ENCODE assay signal across 26 cellular contexts in the genomic region with DNA sequence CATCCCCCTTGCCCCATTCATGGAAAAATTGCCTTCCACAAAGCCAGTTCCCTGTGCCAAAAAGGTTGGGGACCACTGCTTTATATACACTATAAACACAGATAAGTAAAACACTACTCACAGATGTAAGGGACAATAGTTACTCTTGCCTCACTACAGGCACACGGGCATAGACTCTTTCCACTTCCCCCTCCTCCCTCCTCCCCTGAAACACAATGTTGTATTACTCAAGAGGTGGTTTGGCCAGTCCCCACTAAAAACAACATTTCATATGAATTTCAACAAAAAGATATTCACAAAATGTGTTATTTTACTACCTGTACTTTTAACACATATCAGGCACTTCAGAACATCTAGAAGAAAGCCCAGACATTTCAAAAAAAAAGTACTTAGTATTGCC. TPM values are rescaled to one million over a fixed set of nuclear protein-coding genes. Genes with fewer than 3 reads are reported as not detected.
DNase-seq lines count a peak whose midpoint lies in the region; ATAC-seq and TF ChIP-seq lines count a peak whose summit lies in the region.
"Had no signal": no experiment of that assay in that cellular context is flagged by ENCODE, and none has a peak within 500 bp of the region (broad histone marks: within the 10 kb centered on the region; RNA-seq: fewer than 3 reads in every experiment).

No MANE protein-coding gene starts in this region.

- no peak overlapping the region for H3K4me3 Mint-ChIP-seq in CD14-positive monocyte
- H3K4me3 Mint-ChIP-seq: activated CD8-positive, alpha-beta T cell treated with anti-CD3 and anti-CD28 coated beads for 36 hours; activated naive CD8-positive, alpha-beta T cell treated with anti-CD3 and anti-CD28 coated beads, Interleukin-2, amount 10 ng/mL, durations not matched to agents 7 days and 5 days; B cell; endodermal cell had no signal

- no peak for TF ChIP-seq CTCF in brain microvascular endothelial cell (IDR thresholded peaks at IDR 0.05; ENCODE audit: low read depth, low read length, missing control alignments)
- no peak for TF ChIP-seq CTCF in CD14-positive monocyte (IDR thresholded peaks at IDR 0.05)

- peak; percentile 71 for DNase-seq in GM03348 (ENCODE audit: low spot score)
- peak; percentile 71 to 80 for DNase-seq in NOMO-1 (lab: John Stamatoyannopoulos, UW; ENCODE audit: unreplicated experiment in 2 of 2)
- DNase-seq in brain microvascular endothelial cell = peak; percentile 14
- peak; percentile 9 for DNase-seq in renal cortical epithelial cell (ENCODE audit: low read depth)
- DNase-seq in CD14-positive monocyte (ENCODE audit: low spot score) = no peak
- no peak for DNase-seq in activated CD4-positive, alpha-beta T cell treated with anti-CD3 and anti-CD28 coated beads for 1 hour
- DNase-seq: activated CD8-positive, alpha-beta T cell treated with anti-CD3 and anti-CD28 coated beads for 36 hours; activated effector memory CD4-positive, alpha-beta T cell treated with Interleukin-2 at 50 U/mL for 16 hours; activated naive CD8-positive, alpha-beta T cell treated with anti-CD3 and anti-CD28 coated beads, Interleukin-2, amount 10 ng/mL, durations not matched to agents 7 days and 5 days; activated T-cell treated with anti-CD3 and anti-CD28 coated beads for 4 hours; Caco-2; colonic mucosa; DMS79 treated with DMSO at 0.1 percent for 48 hours; endodermal cell; glutamatergic neuron; H7; NCI-H2081; NCI-H226; NCI-H748 treated with DMSO at 0.1 percent for 48 hours; transverse colon had no signal

- H3K36me3 Mint-ChIP-seq in CD14-positive monocyte = peaks cover 67 to 69% of the 10 kb centered on the region in 2 donors

- H3K9me3 Mint-ChIP-seq in CD14-positive monocyte = peaks cover 3 to 24% (median 8%) of the 10 kb centered on the region in 7 donors
- H3K9me3 Mint-ChIP-seq: activated CD8-positive, alpha-beta T cell treated with anti-CD3 and anti-CD28 coated beads for 36 hours had no signal

- H3K36me3 ChIP-seq in brain microvascular endothelial cell (replicated peaks) = no peaks in the 10 kb centered on the region
- H3K36me3 ChIP-seq: colonic mucosa had no signal

- H3K4me1 Mint-ChIP-seq in CD14-positive monocyte = peaks cover 8% of the 10 kb centered on the region
- H3K4me1 Mint-ChIP-seq: B cell had no signal

- no peaks in the 10 kb centered on the region for H3K27me3 ChIP-seq in brain microvascular endothelial cell (replicated peaks)
- H3K27me3 ChIP-seq: colonic mucosa, esophagus muscularis mucosa, transverse colon had no signal

- no peak overlapping the region for H3K27ac ChIP-seq in brain microvascular endothelial cell
- H3K27ac ChIP-seq: colonic mucosa, esophagus muscularis mucosa, transverse colon had no signal

- ATAC-seq in HG03095 (IDR thresholded peaks at IDR 0.05; ENCODE audit: unreplicated experiment) (no peak), HG03469 (IDR thresholded peaks at IDR 0.05; ENCODE audit: unreplicated experiment) (no peak)
- ATAC-seq: activated CD8-positive, alpha-beta T cell treated with anti-CD3 and anti-CD28 coated beads for 36 hours; HepG2 had no signal

- no peak overlapping the region for H3K4me3 ChIP-seq in brain microvascular endothelial cell (ENCODE audit: low read depth, low read length)
- H3K4me3 ChIP-seq: colonic mucosa, esophagus muscularis mucosa, transverse colon had no signal

- H3K27me3 Mint-ChIP-seq in CD14-positive monocyte (ENCODE audit: low read depth in 3 of 3) = peaks cover 0 to 3% (median 0%) of the 10 kb centered on the region in 3 donors
- H3K27me3 Mint-ChIP-seq: activated CD8-positive, alpha-beta T cell treated with anti-CD3 and anti-CD28 coated beads for 36 hours; activated naive CD8-positive, alpha-beta T cell treated with anti-CD3 and anti-CD28 coated beads, Interleukin-2, amount 10 ng/mL, durations not matched to agents 7 days and 5 days; B cell; progenitor cell of endocrine pancreas had no signal

- H3K27ac Mint-ChIP-seq in CD14-positive monocyte = peak overlapping the region in 1 of 7 donors; percentile 0
- H3K27ac Mint-ChIP-seq: activated CD8-positive, alpha-beta T cell treated with anti-CD3 and anti-CD28 coated beads for 36 hours; activated naive CD8-positive, alpha-beta T cell treated with anti-CD3 and anti-CD28 coated beads, Interleukin-2, amount 10 ng/mL, durations not matched to agents 7 days and 5 days; B cell; endodermal cell; progenitor cell of endocrine pancreas had no signal

- in situ Hi-C loops in brain microvascular endothelial cell (cut with HindIII; ENCODE audit: low pct_ligation_motif_present, low sequenced_read_pairs) = no loop called here

- intact Hi-C loops in CD14-positive monocyte (cut with micrococcal nuclease) = no loop called here

RNA-seq across cellular contexts. Expression of gene EPSTI1, which starts 45.1 kb away (rescaled TPM):
- total RNA-seq in renal cortical epithelial cell = 14.8 and 27.7 TPM in 2 replicates
- 10 to 100 TPM; 16.4 to 19.9 TPM for polyA plus RNA-seq in CD14-positive monocyte
- total RNA-seq: HepG2 had no signal

Comparison
In these comparisons a context has a peak if more than half of its experiments do, and no peak if none do; other contexts are left out.
1. DNase-seq: peak in GM03348 (single experiment), NOMO-1 (2 of 2), brain microvascular endothelial cell (single experiment) and renal cortical epithelial cell (single experiment); none in CD14-positive monocyte (single experiment) and activated CD4-positive, alpha-beta T cell treated with anti-CD3 and anti-CD28 coated beads for 1 hour (single experiment).